In genomic region chr10:132898391-132899053, GRCh38 we compare ENCODE assay signal across 18 cellular contexts. TPM values are rescaled to one million over a fixed set of nuclear protein-coding genes. Genes with fewer than 3 reads are reported as not detected.
A peak's percentile ranks its signal among the peaks of the same experiment; 100 is the strongest.
DNase-seq lines count a peak whose midpoint lies in the region; ATAC-seq and TF ChIP-seq lines count a peak whose summit lies in the region.
"Had no signal": no experiment of that assay in that cellular context is flagged by ENCODE, and none has a peak within 500 bp of the region (broad histone marks: within the 10 kb centered on the region; RNA-seq: fewer than 3 reads in every experiment).

No MANE protein-coding gene starts in this region.

- intact Hi-C loops in left lung (cut with DNase I) (no loop called here), sigmoid colon (cut with DNase I) (no loop called here)

- no peaks in the 10 kb centered on the region for H3K36me3 Mint-ChIP-seq in activated naive CD4-positive, alpha-beta T cell treated with anti-CD3 and anti-CD28 coated beads, Interleukin-2, amount 10 ng/mL, durations not matched to agents 7 days and 5 days
- H3K36me3 Mint-ChIP-seq: CD4-positive, CD25-positive, alpha-beta regulatory T cell had no signal

- no peak overlapping the region for H3K4me3 Mint-ChIP-seq in activated naive CD4-positive, alpha-beta T cell treated with anti-CD3 and anti-CD28 coated beads, Interleukin-2, amount 10 ng/mL, durations not matched to agents 7 days and 5 days
- H3K4me3 Mint-ChIP-seq: CD4-positive, CD25-positive, alpha-beta regulatory T cell had no signal

- no peak for ATAC-seq in RWPE2 (ENCODE audit: low read depth)
- ATAC-seq in left lung = no peak

- H3K9me3 ChIP-seq in RWPE2 (ENCODE audit: severe bottlenecking) (no peaks in the 10 kb centered on the region), left lung (peaks cover 0 to 4% of the 10 kb centered on the region in 2 donors), sigmoid colon (peaks cover 0 to 6% (median 0%) of the 10 kb centered on the region in 4 donors)

- peak; percentile 14 for DNase-seq in activated naive CD4-positive, alpha-beta T cell treated with anti-CD3 and anti-CD28 coated beads, Interleukin-2, amount 10 ng/mL, durations not matched to agents 7 days and 5 days
- DNase-seq in activated naive CD4-positive, alpha-beta T cell treated with anti-CD3 and anti-CD28 coated beads, Interleukin-2, amount 50 U/mL, for 16 hours = no peak
- DNase-seq in RWPE2 (ENCODE audit: low spot score) (peak; percentile 49), left lung (peak; percentile 28 to 52), sigmoid colon (peak; percentile 59), HuH-7 (ENCODE audit: low spot score) (no peak), NCI-H2196 treated with DMSO at 0.1 percent for 48 hours (lab: John Stamatoyannopoulos, UW; ENCODE audit: unreplicated experiment) (no peak), NCI-H1930 (lab: John Stamatoyannopoulos, UW) (no peak)
- DNase-seq: AML-193; CD4-positive, CD25-positive, alpha-beta regulatory T cell; DMS53; IMR-90; Kasumi-1; NCI-H1417; NCI-H2081; NCI-H524 had no signal

- CTCF ChIA-PET in activated naive CD4-positive, alpha-beta T cell treated with anti-CD3 and anti-CD28 coated beads, Interleukin-2, amount 10 ng/mL, durations not matched to agents 7 days and 5 days (lab: Charles Lee) = no interaction called here

- H3K27ac Mint-ChIP-seq in activated naive CD4-positive, alpha-beta T cell treated with anti-CD3 and anti-CD28 coated beads, Interleukin-2, amount 10 ng/mL, durations not matched to agents 7 days and 5 days = no peak overlapping the region
- H3K27ac Mint-ChIP-seq: CD4-positive, CD25-positive, alpha-beta regulatory T cell had no signal

- TF ChIP-seq CTCF in RWPE2 (IDR thresholded peaks at IDR 0.05; ENCODE audit: poor library complexity, severe bottlenecking) (no peak), left lung (IDR thresholded peaks at IDR 0.05) (no peak), sigmoid colon (IDR thresholded peaks at IDR 0.05) (no peak)

- no peak overlapping the region for H3K27ac ChIP-seq in RWPE2 (ENCODE audit: poor library complexity, severe bottlenecking)
- H3K27ac ChIP-seq in left lung = no peak overlapping the region
- H3K27ac ChIP-seq in sigmoid colon = no peak overlapping the region

- no peaks in the 10 kb centered on the region for H3K9me3 Mint-ChIP-seq in activated naive CD4-positive, alpha-beta T cell treated with anti-CD3 and anti-CD28 coated beads, Interleukin-2, amount 10 ng/mL, durations not matched to agents 7 days and 5 days

- H3K4me3 ChIP-seq in RWPE2 (ENCODE audit: severe bottlenecking) = no peak overlapping the region
- no peak overlapping the region for H3K4me3 ChIP-seq in left lung
- no peak overlapping the region for H3K4me3 ChIP-seq in sigmoid colon
- H3K4me3 ChIP-seq: HAP-1 had no signal

- H3K4me1 ChIP-seq in RWPE2 (ENCODE audit: insufficient read depth, poor library complexity, severe bottlenecking) (no peaks in the 10 kb centered on the region), left lung (no peaks in the 10 kb centered on the region), sigmoid colon (no peaks in the 10 kb centered on the region)
- H3K4me1 ChIP-seq: HAP-1 had no signal

- 75 to 87% methylated on average over 12 of the region's 12 CpGs for WGBS in sigmoid colon, 2 donors

- H3K27me3 Mint-ChIP-seq in activated naive CD4-positive, alpha-beta T cell treated with anti-CD3 and anti-CD28 coated beads, Interleukin-2, amount 10 ng/mL, durations not matched to agents 7 days and 5 days = peaks cover 17% of the 10 kb centered on the region

- TF ChIP-seq EP300 in sigmoid colon (IDR thresholded peaks at IDR 0.05) = no peak

- H3K4me1 Mint-ChIP-seq in activated naive CD4-positive, alpha-beta T cell treated with anti-CD3 and anti-CD28 coated beads, Interleukin-2, amount 10 ng/mL, durations not matched to agents 7 days and 5 days = no peaks in the 10 kb centered on the region
- H3K4me1 Mint-ChIP-seq: CD4-positive, CD25-positive, alpha-beta regulatory T cell had no signal

- no peak for TF ChIP-seq POLR2A in sigmoid colon (IDR thresholded peaks at IDR 0.05)

- H3K27me3 ChIP-seq in RWPE2 (ENCODE audit: insufficient read depth, poor library complexity, severe bottlenecking) (peaks cover 4% of the 10 kb centered on the region), left lung (peaks cover 0 to 17% of the 10 kb centered on the region in 2 donors), sigmoid colon (no peaks in the 10 kb centered on the region)

- H3K36me3 ChIP-seq in RWPE2 (ENCODE audit: low read depth) (no peaks in the 10 kb centered on the region), left lung (no peaks in the 10 kb centered on the region), sigmoid colon (no peaks in the 10 kb centered on the region)
- H3K36me3 ChIP-seq: HAP-1 had no signal

RNA-seq across cellular contexts. Expression of gene CFAP46, which starts 43.8 kb away (rescaled TPM):
- 1 to 10 TPM; 1.2 to 4.1 TPM for total RNA-seq in left lung
- 1 to 10 TPM in 1 of 4 donors, under 1 TPM in 2, not detected in 1; 0.36 to 1.7 (median 0.41) TPM for total RNA-seq in sigmoid colon
- under 1 TPM in 1 of 3 donors, not detected in 2; 0.10 TPM for polyA plus RNA-seq in sigmoid colon
- total RNA-seq: CD4-positive, CD25-positive, alpha-beta regulatory T cell; RPMI7951 had no signal
- polyA plus RNA-seq: CD4-positive, CD25-positive, alpha-beta regulatory T cell had no signal

Comparison
In these comparisons a context has a peak if more than half of its experiments do, and no peak if none do; other contexts are left out.
1. DNase-seq: peak in activated naive CD4-positive, alpha-beta T cell treated with anti-CD3 and anti-CD28 coated beads, Interleukin-2, amount 10 ng/mL, durations not matched to agents 7 days and 5 days (single experiment), RWPE2 (single experiment), left lung (2 of 2) and sigmoid colon (single experiment); none in activated naive CD4-positive, alpha-beta T cell treated with anti-CD3 and anti-CD28 coated beads, Interleukin-2, amount 50 U/mL, for 16 hours (single experiment), HuH-7 (single experiment), NCI-H2196 treated with DMSO at 0.1 percent for 48 hours (single experiment) and NCI-H1930 (0 of 2).